Comparison of ENCODE assay signal across 20 cellular contexts in genomic region chrX:131394384-131394783, GRCh38.
DNase-seq lines count a peak whose midpoint lies in the region; ATAC-seq, FAIRE-seq and TF ChIP-seq lines count a peak whose summit lies in the region.
"Had no signal": no experiment of that assay in that cellular context is flagged by ENCODE, and none has a peak within 500 bp of the region (broad histone marks: within the 10 kb centered on the region; RNA-seq: fewer than 3 reads in every experiment).

No MANE protein-coding gene starts in this region.

- H3K4me1 Mint-ChIP-seq in osteocyte (ENCODE audit: unreplicated experiment), result no peaks in the 10 kb centered on the region

- no peaks in the 10 kb centered on the region for H3K9me2 ChIP-seq in OCI-LY7 (ENCODE audit: insufficient read depth, low read length)

- FAIRE-seq in bronchial epithelial cell (lab: Jason Lieb, UNC), result no peak
- FAIRE-seq: D721Med, RCC 7860 had no signal

- H3K27ac Mint-ChIP-seq in osteocyte (ENCODE audit: unreplicated experiment), result no peak overlapping the region
- H3K27ac Mint-ChIP-seq: T-helper 1 cell treated with Interleukin-12 subunit alpha and Interleukin-12 subunit beta and Interleukin-4 antibody, amounts not matched to agents 30 μg/mL and 1 μg/mL, for 36 hours had no signal

- POLR2A ChIA-PET in OCI-LY7 (lab: Charles Lee), result no interaction called here

- intact Hi-C loops in OCI-LY7 (cut with micrococcal nuclease; ENCODE audit: unreplicated experiment), result no loop called here

- H2AFZ ChIP-seq in OCI-LY7 (ENCODE audit: low read length), result no peak overlapping the region

- H3K27me3 ChIP-seq in bronchial epithelial cell (ENCODE audit: control insufficient read depth, insufficient read depth, low read length), result no peaks in the 10 kb centered on the region
- no peaks in the 10 kb centered on the region for H3K27me3 ChIP-seq in foreskin keratinocyte

- H3K4me3 ChIP-seq in OCI-LY7 (ENCODE audit: low read depth, low read length, poor library complexity, severe bottlenecking) (no peak overlapping the region), bronchial epithelial cell (ENCODE audit: low read depth, low read length) (no peak overlapping the region)

- H3K4me1 ChIP-seq in OCI-LY7 (ENCODE audit: insufficient read depth, low read length, poor library complexity, severe bottlenecking) (peaks cover 6% of the 10 kb centered on the region), foreskin keratinocyte (no peaks in the 10 kb centered on the region)

- peaks cover 5% of the 10 kb centered on the region for H3K36me3 Mint-ChIP-seq in osteocyte (ENCODE audit: unreplicated experiment)

- H3K9me3 Mint-ChIP-seq in osteocyte (ENCODE audit: unreplicated experiment), result peaks cover 4% of the 10 kb centered on the region
- H3K9me3 Mint-ChIP-seq: T-helper 1 cell treated with Interleukin-12 subunit alpha and Interleukin-12 subunit beta and Interleukin-4 antibody, amounts not matched to agents 30 μg/mL and 1 μg/mL, for 36 hours had no signal

- H3K9me3 ChIP-seq in OCI-LY7 (ENCODE audit: low read length), result no peaks in the 10 kb centered on the region

- H3K27ac ChIP-seq in OCI-LY7 (ENCODE audit: low read depth, low read length, poor library complexity, severe bottlenecking) (no peak overlapping the region), foreskin keratinocyte (no peak overlapping the region)
- H3K27ac ChIP-seq: C4-2B had no signal

- H3K36me3 ChIP-seq in OCI-LY7 (ENCODE audit: insufficient read depth, low read length), result no peaks in the 10 kb centered on the region
- no peaks in the 10 kb centered on the region for H3K36me3 ChIP-seq in bronchial epithelial cell (ENCODE audit: control insufficient read depth, insufficient read depth, low read length)

- H3K4me2 ChIP-seq in OCI-LY7 (ENCODE audit: low read length), result peak overlapping the region; percentile 5; the same call in 1 of the 2 replicates

- ATAC-seq in foreskin keratinocyte, result no peak

- H3K79me2 ChIP-seq in OCI-LY7 (ENCODE audit: insufficient read depth, low read depth, low read length), result no peaks in the 10 kb centered on the region

- H3K27me3 Mint-ChIP-seq in osteocyte (ENCODE audit: unreplicated experiment), result no peaks in the 10 kb centered on the region

- TF ChIP-seq CTCF in OCI-LY7 (conservative IDR thresholded peaks at IDR 0.05; ENCODE audit: low read length), result no peak
- no peak for TF ChIP-seq CTCF in bronchial epithelial cell (IDR thresholded peaks at IDR 0.05; ENCODE audit: insufficient read depth, low read length, severe bottlenecking)
- no peak for TF ChIP-seq CTCF in osteocyte (IDR thresholded peaks at IDR 0.05)
- no peak for TF ChIP-seq CTCF in foreskin keratinocyte (conservative IDR thresholded peaks at IDR 0.05)

- no peaks in the 10 kb centered on the region for H4K20me1 ChIP-seq in OCI-LY7 (ENCODE audit: insufficient read depth, low read length)

- DNase-seq in HT1080 (ENCODE audit: low read depth), result peak; percentile 35
- DNase-seq in OCI-LY7 (ENCODE audit: low spot score), result peak; percentile 3
- peak; percentile 5 for DNase-seq in bronchial epithelial cell (ENCODE audit: low read depth)
- DNase-seq in renal cortical epithelial cell (ENCODE audit: low read depth), result peak; percentile 13
- DNase-seq in osteocyte (ENCODE audit: extremely low spot score, unreplicated experiment), result no peak
- no peak for DNase-seq in NOMO-1 (lab: John Stamatoyannopoulos, UW; ENCODE audit: unreplicated experiment in 2 of 2)
- DNase-seq in foreskin keratinocyte, result no peak
- DNase-seq: AML-193, DMS79 treated with DMSO at 0.1 percent for 48 hours, HCEC 1CT, NCI-H1417, NCI-H187, NCI-H2107, NCI-H2227 treated with DMSO at 0.1 percent for 48 hours, NCI-H524, SIG-M5 had no signal

- no peak overlapping the region for H3K4me3 Mint-ChIP-seq in osteocyte (ENCODE audit: unreplicated experiment)
- H3K4me3 Mint-ChIP-seq: T-helper 1 cell treated with Interleukin-12 subunit alpha and Interleukin-12 subunit beta and Interleukin-4 antibody, amounts not matched to agents 30 μg/mL and 1 μg/mL, for 36 hours had no signal

- CTCF ChIA-PET in OCI-LY7 (lab: Charles Lee; ENCODE audit: unreplicated experiment), result no interaction called here

- BruUV-seq in OCI-LY7 (replicated peaks; lab: Mats Ljungman, UMichigan), result no TSS peak

Comparison
In these comparisons a context has a peak if more than half of its experiments do, and no peak if none do; other contexts are left out.
1. DNase-seq: peak in HT1080 (single experiment), OCI-LY7 (single experiment), bronchial epithelial cell (single experiment) and renal cortical epithelial cell (single experiment); none in osteocyte (single experiment), NOMO-1 (0 of 2) and foreskin keratinocyte (0 of 2).